15 cellular contexts compared by ENCODE assay signal in genomic region chr15:78341057-78341763, GRCh38. TPM values are rescaled to one million over a fixed set of nuclear protein-coding genes. Genes with fewer than 3 reads are reported as not detected.
A peak's percentile ranks its signal among the peaks of the same experiment; 100 is the strongest.
DNase-seq lines count a peak whose midpoint lies in the region; ATAC-seq and TF ChIP-seq lines count a peak whose summit lies in the region.
"Had no signal": no experiment of that assay in that cellular context is flagged by ENCODE, and none has a peak within 500 bp of the region (broad histone marks: within the 10 kb centered on the region; RNA-seq: fewer than 3 reads in every experiment).

No MANE protein-coding gene starts in this region.

- H3K27me3 ChIP-seq in Panc1 (ENCODE audit: control insufficient read depth, insufficient read depth, low read length), result peaks cover 18% of the 10 kb centered on the region
- peaks cover 30% of the 10 kb centered on the region for H3K27me3 ChIP-seq in iPS-15b (ENCODE audit: control insufficient read depth, insufficient read depth, low read length)

- H3K27ac ChIP-seq in Panc1 (ENCODE audit: low read length), result no peak overlapping the region
- H3K27ac ChIP-seq: upper lobe of right lung had no signal

- peak overlapping the region; percentile 26 for H3K9ac ChIP-seq in iPS-15b (ENCODE audit: low read depth, low read length)

- POLR2A ChIA-PET in Panc1 (lab: Charles Lee), result no interaction called here

- H3K36me3 ChIP-seq in Panc1 (ENCODE audit: control insufficient read depth, insufficient read depth, low read length) (no peaks in the 10 kb centered on the region), iPS-15b (ENCODE audit: control insufficient read depth, insufficient read depth, low read length) (peaks cover 21% of the 10 kb centered on the region)
- H3K36me3 ChIP-seq: upper lobe of right lung had no signal

- peak; percentile 81 for ATAC-seq in Panc1
- ATAC-seq: upper lobe of right lung had no signal

- no TSS peak for BruUV-seq in Panc1 (replicated peaks; lab: Mats Ljungman, UMichigan)

- CTCF ChIA-PET in Panc1 (lab: Charles Lee), result no interaction called here

- no peaks in the 10 kb centered on the region for H3K9me3 ChIP-seq in Panc1 (ENCODE audit: control insufficient read depth, insufficient read depth, low read depth, low read length)
- no peaks in the 10 kb centered on the region for H3K9me3 ChIP-seq in iPS-15b (ENCODE audit: control insufficient read depth, insufficient read depth, low read length)
- H3K9me3 ChIP-seq: upper lobe of right lung had no signal

- intact Hi-C loops in Panc1 (cut with micrococcal nuclease; ENCODE audit: unreplicated experiment) (no loop called here), posterior vena cava (cut with DNase I) (no loop called here)

- in situ Hi-C loops in Panc1 (cut with HindIII; ENCODE audit: low pct_unique_long_range_greater_than_20kb, low sequenced_read_pairs), result no loop called here

- no peak for TF ChIP-seq CTCF in Panc1 (IDR thresholded peaks at IDR 0.05)

- H3K4me1 ChIP-seq in Panc1 (ENCODE audit: control insufficient read depth, insufficient read depth, low read length) (peaks cover 5% of the 10 kb centered on the region; the same call in 1 of the 2 replicates), iPS-15b (ENCODE audit: control insufficient read depth, insufficient read depth, low read length) (peaks cover 8% of the 10 kb centered on the region)
- H3K4me1 ChIP-seq: upper lobe of right lung had no signal

- DNase-seq in NCI-H1417 (lab: John Stamatoyannopoulos, UW) (peak in 2 of 3 experiments; percentile 79 to 87), NCI-H1417 treated with DMSO at 0.1 percent for 48 hours (lab: John Stamatoyannopoulos, UW) (no peak), Panc1 (ENCODE audit: low read depth, low spot score) (no peak), posterior vena cava (ENCODE audit: low spot score) (peak; percentile 77), SKM-1 treated with dmso at 0.1 percent for 144 hours (lab: John Stamatoyannopoulos, UW; ENCODE audit: unreplicated experiment) (no peak), NCI-H345 (lab: John Stamatoyannopoulos, UW) (no peak), cortex of kidney (lab: John Stamatoyannopoulos, UW) (no peak)
- DNase-seq: 8988T; activated CD4-positive, alpha-beta T cell treated with anti-CD3 and anti-CD28 coated beads for 1 hour; COR-L47; NCI-H1092 had no signal

- H3K4me3 ChIP-seq in Panc1 (ENCODE audit: low read depth in 2 of 2, low read length in 2 of 2) (peak overlapping the region; percentile 12 to 33), iPS-15b (ENCODE audit: low read depth, low read length) (peak overlapping the region; percentile 63)
- H3K4me3 ChIP-seq: upper lobe of right lung had no signal

RNA-seq across cellular contexts. Expression of gene CRABP1, which starts 1.1 kb away (rescaled TPM):
- total RNA-seq in Panc1 (2021; ENCODE audit: unreplicated experiment) (6.7 TPM), posterior vena cava (not detected)
- 20.5 TPM for polyA plus RNA-seq in Panc1 (2012; ENCODE audit: insufficient read length)
- total RNA-seq: activated T-helper 1 cell treated with anti-CD3 and anti-CD28 coated beads, Interleukin-12 subunit alpha, Interleukin-12 subunit beta, Interleukin-2, Interleukin-4 antibody, amounts not matched to agents 30 ng/mL and 10 ng/mL and 1 ng/mL, durations not matched to agents 14 hours and 24 hours and 36 hours; upper lobe of right lung had no signal
- polyA plus RNA-seq: aorta had no signal

RNA-seq across cellular contexts. Expression of gene SKIC8, which starts 41.8 kb away (rescaled TPM):
- total RNA-seq in Panc1 (2021; ENCODE audit: unreplicated experiment) (66.3 TPM), posterior vena cava (10 to 100 TPM; 35.0 to 36.8 TPM)
- polyA plus RNA-seq in Panc1 (2012; ENCODE audit: insufficient read length), result 62.4 TPM

Comparison
In these comparisons a context has a peak if more than half of its experiments do, and no peak if none do; other contexts are left out.
1. DNase-seq: peak in NCI-H1417 (2 of 3) and posterior vena cava (single experiment); none in NCI-H1417 treated with DMSO at 0.1 percent for 48 hours (single experiment), Panc1 (single experiment), SKM-1 treated with dmso at 0.1 percent for 144 hours (single experiment), NCI-H345 (single experiment) and cortex of kidney (single experiment).